In the genomic region with DNA sequence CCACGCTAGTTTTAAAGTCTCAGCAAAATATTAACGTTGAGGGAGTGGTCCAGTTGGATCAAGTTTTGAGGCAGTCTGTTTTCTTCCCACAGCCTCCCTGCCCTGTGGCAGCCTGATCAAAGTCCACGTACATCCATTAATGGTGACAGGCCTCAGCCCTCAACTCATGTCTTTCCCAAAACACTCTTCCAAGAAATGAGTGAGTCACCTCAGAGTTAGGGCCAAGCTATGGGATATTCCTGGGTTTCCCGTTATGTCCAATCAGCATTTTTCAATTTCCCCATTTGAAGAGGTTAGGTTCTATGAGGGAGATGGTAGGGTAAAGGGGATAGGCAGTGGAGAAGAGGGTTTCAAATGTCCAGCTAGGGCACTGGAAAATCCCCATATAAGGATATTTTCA, we compare ENCODE assay signal across 32 cellular contexts. TPM values are rescaled to one million over a fixed set of nuclear protein-coding genes. Genes with fewer than 3 reads are reported as not detected.
DNase-seq lines count a peak whose midpoint lies in the region; ATAC-seq, FAIRE-seq and TF ChIP-seq lines count a peak whose summit lies in the region.
"Had no signal": no experiment of that assay in that cellular context is flagged by ENCODE, and none has a peak within 500 bp of the region (broad histone marks: within the 10 kb centered on the region; RNA-seq: fewer than 3 reads in every experiment).

No MANE protein-coding gene starts in this region.

- intact Hi-C loops in HepG2 (cut with micrococcal nuclease; ENCODE audit: unreplicated experiment) = no loop called here
- intact Hi-C loops in right lobe of liver (cut with DNase I) = no loop called here
- intact Hi-C loops in K562 (cut with micrococcal nuclease) = no loop called here
- intact Hi-C loops in PC-9 (cut with micrococcal nuclease; ENCODE audit: unreplicated experiment) = no loop called here
- intact Hi-C loops in Right ventricle myocardium inferior (cut with DNase I) = no loop called here

- POLR2A ChIA-PET in HepG2 (lab: Yijun Ruan, JAX) = no interaction called here
- POLR2A ChIA-PET in K562 (lab: Yijun Ruan, JAX) = interaction anchor here (0.6 to 0.8 kb wide), 2 partner anchors 10 to 16 kb away, joined by 3 read pairs; no protein-coding TSS in a partner anchor
- POLR2A ChIA-PET in PC-9 (lab: Charles Lee; ENCODE audit: unreplicated experiment) = no interaction called here
- POLR2A ChIA-PET in activated CD4-positive, alpha-beta memory T cell treated with anti-CD3 and anti-CD28 coated beads, Interleukin-2, amount 10 ng/mL, durations not matched to agents 7 days and 5 days (lab: Charles Lee) = no interaction called here

- no peak overlapping the region for H3K4me3 Mint-ChIP-seq in activated CD4-positive, alpha-beta memory T cell treated with anti-CD3 and anti-CD28 coated beads, Interleukin-2, amount 10 ng/mL, durations not matched to agents 7 days and 5 days
- H3K4me3 Mint-ChIP-seq: activated CD8-positive, alpha-beta T cell treated with anti-CD3 and anti-CD28 coated beads for 36 hours; activated naive CD8-positive, alpha-beta T cell treated with anti-CD3 and anti-CD28 coated beads, Interleukin-2, amount 10 ng/mL, durations not matched to agents 7 days and 5 days; CD8-positive, alpha-beta T cell; H9; immature natural killer cell; T-helper 1 cell treated with Interleukin-12 subunit alpha and Interleukin-12 subunit beta and Interleukin-4 antibody, amounts not matched to agents 30 μg/mL and 1 μg/mL, for 36 hours had no signal

- no peak for ATAC-seq in HepG2
- ATAC-seq in right lobe of liver = no peak
- ATAC-seq in K562 = no peak
- ATAC-seq in GM21576 (IDR thresholded peaks at IDR 0.05; ENCODE audit: unreplicated experiment) = no peak
- ATAC-seq in Right ventricle myocardium inferior = no peak
- ATAC-seq: activated CD8-positive, alpha-beta T cell treated with anti-CD3 and anti-CD28 coated beads for 36 hours; CD8-positive, alpha-beta T cell; gastrocnemius medialis; left lobe of liver had no signal

- TF ChIP-seq CTCF in HepG2 (CRISPR knock-in tag; IDR thresholded peaks at IDR 0.05) (no peak), right lobe of liver (IDR thresholded peaks at IDR 0.05) (no peak), K562 (IDR thresholded peaks at IDR 0.05 in 2 of 3, conservative IDR thresholded peaks at IDR 0.05 in 1 of 3; ENCODE audit: insufficient read depth in 2 of 3, low read depth in 1 of 3, low read length in 3 of 3) (no peak), hepatocyte (IDR thresholded peaks at IDR 0.05; ENCODE audit: poor library complexity) (no peak), PC-9 (conservative IDR thresholded peaks at IDR 0.05) (no peak)

- no peaks in the 10 kb centered on the region for H3K4me1 ChIP-seq in HepG2 (ENCODE audit: insufficient read depth, low read length)
- H3K4me1 ChIP-seq in right lobe of liver = no peaks in the 10 kb centered on the region
- no peaks in the 10 kb centered on the region for H3K4me1 ChIP-seq in K562 (replicated peaks in 1 of 2; ENCODE audit: control insufficient read depth in 2 of 2, insufficient read depth in 2 of 2, low read length in 2 of 2)
- H3K4me1 ChIP-seq in hepatocyte (ENCODE audit: insufficient read depth) = no peaks in the 10 kb centered on the region
- H3K4me1 ChIP-seq in PC-9 (replicated peaks; ENCODE audit: insufficient read depth) = no peaks in the 10 kb centered on the region
- H3K4me1 ChIP-seq: gastrocnemius medialis, prostate gland had no signal

- WGBS in HepG2 (ENCODE audit: low lambda C conversion rate) = 5% methylated on average over 2 of the region's 4 CpGs
- 56% methylated on average over 4 of the region's 4 CpGs for WGBS in right lobe of liver (ENCODE audit: insufficient coverage, low coverage, low lambda C conversion rate, missing lambda C conversion rate)
- WGBS in K562 (ENCODE audit: insufficient coverage, low coverage, missing lambda C conversion rate) = 3% methylated on average over 4 of the region's 4 CpGs
- 64% methylated on average over 4 of the region's 4 CpGs for WGBS in hepatocyte (ENCODE audit: low lambda C conversion rate, missing lambda C conversion rate)

- H3K9me2 ChIP-seq in hepatocyte (replicated peaks; ENCODE audit: insufficient read depth) = no peaks in the 10 kb centered on the region
- H3K9me2 ChIP-seq in PC-9 (ENCODE audit: insufficient read depth) = no peaks in the 10 kb centered on the region

- TF ChIP-seq POLR2A in HepG2 (IDR thresholded peaks at IDR 0.05; ENCODE audit: insufficient read depth in 1 of 2, low read depth in 2 of 2, low read length in 2 of 2) (no peak), right lobe of liver (IDR thresholded peaks at IDR 0.05) (no peak), K562 (conservative IDR thresholded peaks at IDR 0.05) (no peak)

- H3K27me3 Mint-ChIP-seq in activated CD4-positive, alpha-beta memory T cell treated with anti-CD3 and anti-CD28 coated beads, Interleukin-2, amount 10 ng/mL, durations not matched to agents 7 days and 5 days = peaks cover 7% of the 10 kb centered on the region
- H3K27me3 Mint-ChIP-seq: activated naive CD8-positive, alpha-beta T cell treated with anti-CD3 and anti-CD28 coated beads, Interleukin-2, amount 10 ng/mL, durations not matched to agents 7 days and 5 days had no signal

- CTCF ChIA-PET in HepG2 (lab: Yijun Ruan, JAX; ENCODE audit: low intra/inter-chr PET ratio, low total read pairs) = no interaction called here
- CTCF ChIA-PET in K562 (lab: Yijun Ruan, JAX; ENCODE audit: low intra/inter-chr PET ratio) = no interaction called here
- CTCF ChIA-PET in PC-9 (lab: Charles Lee) = interaction anchor here (0.6 kb wide), 1 partner anchor 786 kb away, joined by 4 read pairs; no protein-coding TSS in a partner anchor
- CTCF ChIA-PET in activated CD4-positive, alpha-beta memory T cell treated with anti-CD3 and anti-CD28 coated beads, Interleukin-2, amount 10 ng/mL, durations not matched to agents 7 days and 5 days (lab: Charles Lee) = interaction anchor here (1.5 kb wide), 1 partner anchor 38 kb away, joined by 3 read pairs; no protein-coding TSS in a partner anchor

- TF ChIP-seq RAD21 in HepG2 (CRISPR knock-in tag; IDR thresholded peaks at IDR 0.05) = no peak
- no peak for TF ChIP-seq RAD21 in K562 (CRISPR knock-in tag; conservative IDR thresholded peaks at IDR 0.05 in 1 of 2, IDR thresholded peaks at IDR 0.05 in 1 of 2)

- H3K9me1 ChIP-seq in K562 (ENCODE audit: control insufficient read depth, insufficient read depth, low read length) = no peaks in the 10 kb centered on the region

- H4K20me1 ChIP-seq in HepG2 (ENCODE audit: insufficient read depth, low read length) = no peaks in the 10 kb centered on the region
- H4K20me1 ChIP-seq in K562 (replicated peaks; ENCODE audit: control insufficient read depth, insufficient read depth, low read length) = no peaks in the 10 kb centered on the region
- H4K20me1 ChIP-seq in hepatocyte (ENCODE audit: insufficient read depth, poor library complexity, severe bottlenecking) = no peaks in the 10 kb centered on the region
- no peaks in the 10 kb centered on the region for H4K20me1 ChIP-seq in PC-9 (ENCODE audit: insufficient read depth)

- FAIRE-seq in HepG2 (lab: Jason Lieb, UNC) = no peak
- no peak for FAIRE-seq in K562 (lab: Jason Lieb, UNC)

- TF ChIP-seq EP300 in HepG2 (IDR thresholded peaks at IDR 0.05; ENCODE audit: low read depth in 2 of 2, low read length in 2 of 2) (no peak), HepG2 (CRISPR knock-in tag; IDR thresholded peaks at IDR 0.05; ENCODE audit: borderline replicate concordance) (no peak), K562 (IDR thresholded peaks at IDR 0.05; ENCODE audit: low read length) (no peak)

- DNase-seq in HepG2 (ENCODE audit: low spot score) (no peak), right lobe of liver (no peak), K562 (ENCODE audit: extremely low read depth in 1 of 4, low spot score in 3 of 4) (no peak), hepatocyte (ENCODE audit: low spot score) (no peak), PC-9 (no peak), Right ventricle myocardium inferior (ENCODE audit: missing footprints) (no peak)
- no peak for DNase-seq in activated CD4-positive, alpha-beta memory T cell treated with anti-CD3 and anti-CD28 coated beads, Interleukin-2, amount 10 ng/mL, durations not matched to agents 7 days and 5 days
- DNase-seq: 8988T; activated CD4-positive, CD25-positive, alpha-beta regulatory T cell treated with anti-CD3 and anti-CD28 coated beads, Interleukin-2, amount 50 U/mL, for 72 hours; activated CD8-positive, alpha-beta T cell treated with anti-CD3 and anti-CD28 coated beads for 36 hours; activated naive CD8-positive, alpha-beta T cell treated with anti-CD3 and anti-CD28 coated beads, Interleukin-2, amount 10 ng/mL, durations not matched to agents 7 days and 5 days; brain microvascular endothelial cell; CD8-positive, alpha-beta T cell; DMS 273 treated with DMSO at 0.1 percent for 48 hours; gastrocnemius medialis; H9; hypothalamus; immature natural killer cell; mesendoderm; MM.1S; NCI-H1417; NCI-H345; NCI-H774; stimulated activated naive CD4-positive, alpha-beta T cell had no signal

- in situ Hi-C loops in HepG2 (cut with HindIII; ENCODE audit: extremely low pct_ligation_motif_present, low pct_unique_long_range_greater_than_20kb) = no loop called here
- in situ Hi-C loops in K562 (cut with MboI) = no loop called here

- H3K4me1 Mint-ChIP-seq in activated CD4-positive, alpha-beta memory T cell treated with anti-CD3 and anti-CD28 coated beads, Interleukin-2, amount 10 ng/mL, durations not matched to agents 7 days and 5 days = no peaks in the 10 kb centered on the region
- H3K4me1 Mint-ChIP-seq: activated naive CD8-positive, alpha-beta T cell treated with anti-CD3 and anti-CD28 coated beads, Interleukin-2, amount 10 ng/mL, durations not matched to agents 7 days and 5 days; immature natural killer cell had no signal

- H3K9ac ChIP-seq in HepG2 (ENCODE audit: insufficient read depth, low read depth, low read length) (no peak overlapping the region), K562 (ENCODE audit: insufficient read depth in 1 of 2, low read depth in 2 of 2, low read length in 2 of 2) (no peak overlapping the region)

- no peaks in the 10 kb centered on the region for H3K9me3 Mint-ChIP-seq in activated CD4-positive, alpha-beta memory T cell treated with anti-CD3 and anti-CD28 coated beads, Interleukin-2, amount 10 ng/mL, durations not matched to agents 7 days and 5 days
- H3K9me3 Mint-ChIP-seq: activated CD8-positive, alpha-beta T cell treated with anti-CD3 and anti-CD28 coated beads for 36 hours; activated naive CD8-positive, alpha-beta T cell treated with anti-CD3 and anti-CD28 coated beads, Interleukin-2, amount 10 ng/mL, durations not matched to agents 7 days and 5 days; CD8-positive, alpha-beta T cell; immature natural killer cell; T-helper 1 cell treated with Interleukin-12 subunit alpha and Interleukin-12 subunit beta and Interleukin-4 antibody, amounts not matched to agents 30 μg/mL and 1 μg/mL, for 36 hours had no signal

- H3K27me3 ChIP-seq in HepG2 (ENCODE audit: control insufficient read depth in 1 of 2, insufficient read depth in 2 of 2, low read length in 2 of 2) (no peaks in the 10 kb centered on the region), right lobe of liver (peaks cover 0 to 6% of the 10 kb centered on the region in 2 donors), K562 (ENCODE audit: control insufficient read depth in 2 of 2, insufficient read depth in 2 of 2, low read length in 2 of 2) (peaks cover 0 to 5% of the 10 kb centered on the region in 2 experiments; a peak in 1 of 5 replicates), hepatocyte (no peaks in the 10 kb centered on the region), PC-9 (ENCODE audit: insufficient read depth, low read depth) (no peaks in the 10 kb centered on the region)
- H3K27me3 ChIP-seq: brain microvascular endothelial cell, neutrophil had no signal

- no peak overlapping the region for H3K27ac ChIP-seq in HepG2 (ENCODE audit: extremely low read length, insufficient read depth, low read length)
- no peak overlapping the region for H3K27ac ChIP-seq in right lobe of liver
- H3K27ac ChIP-seq in K562 (ENCODE audit: extremely low read depth, low read depth, low read length) = no peak overlapping the region
- H3K27ac ChIP-seq in hepatocyte = peak overlapping the region; percentile 17
- no peak overlapping the region for H3K27ac ChIP-seq in PC-9
- H3K27ac ChIP-seq: brain microvascular endothelial cell, gastrocnemius medialis, neutrophil, prostate gland, RWPE1, SK-N-MC had no signal

- no peaks in the 10 kb centered on the region for H3F3A ChIP-seq in PC-9 (ENCODE audit: insufficient read depth, low read depth)

- H3K4me2 ChIP-seq in HepG2 (ENCODE audit: low read depth, low read length) = no peak overlapping the region
- H3K4me2 ChIP-seq in K562 (ENCODE audit: insufficient read depth, low read length) = no peak overlapping the region
- H3K4me2 ChIP-seq in hepatocyte = no peak overlapping the region
- no peak overlapping the region for H3K4me2 ChIP-seq in PC-9

- no peaks in the 10 kb centered on the region for H3K36me3 Mint-ChIP-seq in activated CD4-positive, alpha-beta memory T cell treated with anti-CD3 and anti-CD28 coated beads, Interleukin-2, amount 10 ng/mL, durations not matched to agents 7 days and 5 days (ENCODE audit: low read depth)
- H3K36me3 Mint-ChIP-seq: CD8-positive, alpha-beta T cell; immature natural killer cell had no signal

- H3K4me3 ChIP-seq in HepG2 (replicated peaks in 1 of 3; ENCODE audit: insufficient read depth in 1 of 3, low read depth in 2 of 3, low read length in 3 of 3) = no peak overlapping the region
- no peak overlapping the region for H3K4me3 ChIP-seq in right lobe of liver
- no peak overlapping the region for H3K4me3 ChIP-seq in K562
- H3K4me3 ChIP-seq in hepatocyte = no peak overlapping the region
- H3K4me3 ChIP-seq in PC-9 = no peak overlapping the region
- H3K4me3 ChIP-seq: gastrocnemius medialis, prostate gland, SK-N-MC had no signal

- H3K9me3 ChIP-seq in HepG2 (ENCODE audit: low read length) (no peaks in the 10 kb centered on the region), right lobe of liver (no peaks in the 10 kb centered on the region), K562 (replicated peaks; ENCODE audit: control insufficient read depth, insufficient read depth, low read depth, low read length) (no peaks in the 10 kb centered on the region), hepatocyte (ENCODE audit: low read depth) (no peaks in the 10 kb centered on the region), PC-9 (ENCODE audit: insufficient read depth, low read depth) (no peaks in the 10 kb centered on the region)
- H3K9me3 ChIP-seq: gastrocnemius medialis, neutrophil, prostate gland had no signal

- no peak overlapping the region for H3K27ac Mint-ChIP-seq in activated CD4-positive, alpha-beta memory T cell treated with anti-CD3 and anti-CD28 coated beads, Interleukin-2, amount 10 ng/mL, durations not matched to agents 7 days and 5 days
- H3K27ac Mint-ChIP-seq: activated CD8-positive, alpha-beta T cell treated with anti-CD3 and anti-CD28 coated beads for 36 hours; activated naive CD8-positive, alpha-beta T cell treated with anti-CD3 and anti-CD28 coated beads, Interleukin-2, amount 10 ng/mL, durations not matched to agents 7 days and 5 days; CD8-positive, alpha-beta T cell; H9; immature natural killer cell; T-helper 1 cell treated with Interleukin-12 subunit alpha and Interleukin-12 subunit beta and Interleukin-4 antibody, amounts not matched to agents 30 μg/mL and 1 μg/mL, for 36 hours had no signal

- no peaks in the 10 kb centered on the region for H3K36me3 ChIP-seq in HepG2 (replicated peaks in 1 of 2; ENCODE audit: control insufficient read depth in 1 of 2, insufficient read depth in 2 of 2, low read length in 2 of 2)
- H3K36me3 ChIP-seq in right lobe of liver = no peaks in the 10 kb centered on the region
- no peaks in the 10 kb centered on the region for H3K36me3 ChIP-seq in K562 (ENCODE audit: control insufficient read depth, insufficient read depth, low read length)
- H3K36me3 ChIP-seq in hepatocyte (replicated peaks; ENCODE audit: insufficient read depth, low read depth) = no peaks in the 10 kb centered on the region
- no peaks in the 10 kb centered on the region for H3K36me3 ChIP-seq in PC-9 (ENCODE audit: low read depth)
- H3K36me3 ChIP-seq: brain microvascular endothelial cell, gastrocnemius medialis, neutrophil, prostate gland had no signal

- no peaks in the 10 kb centered on the region for H3K79me2 ChIP-seq in HepG2 (ENCODE audit: insufficient read depth, low read length)
- no peaks in the 10 kb centered on the region for H3K79me2 ChIP-seq in K562 (ENCODE audit: control insufficient read depth, insufficient read depth, low read length)
- no peaks in the 10 kb centered on the region for H3K79me2 ChIP-seq in hepatocyte
- H3K79me2 ChIP-seq in PC-9 (ENCODE audit: low read depth) = no peaks in the 10 kb centered on the region

- BruUV-seq in HepG2 (replicated peaks; lab: Mats Ljungman, UMichigan) = no TSS peak
- BruUV-seq in K562 (replicated peaks; lab: Mats Ljungman, UMichigan) = no TSS peak
- no TSS peak for BruUV-seq in PC-9 (replicated peaks; lab: Mats Ljungman, UMichigan)

- H2AFZ ChIP-seq in HepG2 (ENCODE audit: low read length) = no peak overlapping the region
- H2AFZ ChIP-seq in K562 (ENCODE audit: low read depth, low read length) = no peak overlapping the region
- H2AFZ ChIP-seq in hepatocyte = no peak overlapping the region
- no peak overlapping the region for H2AFZ ChIP-seq in PC-9

RNA-seq across cellular contexts. Expression of a gene that starts 28.5 kb away (rescaled TPM):
- total RNA-seq in HepG2 (2016; rRNA removed; fragmentation: Illumina TruSeq; extraction: Trizol) = not detected in 2 replicates
- not detected in 2 replicates for total RNA-seq in HepG2 (2016; cell fraction: cytosol; rRNA removed; fragmentation: Illumina TruSeq; extraction: Trizol; ENCODE audit: low read depth)
- total RNA-seq in HepG2 (2016; cell fraction: insoluble cytoplasmic fraction; rRNA removed; fragmentation: Illumina TruSeq; extraction: Trizol) = not detected in 2 replicates
- total RNA-seq in HepG2 (2016; cell fraction: membrane; rRNA removed; fragmentation: Illumina TruSeq; extraction: Trizol) = not detected in 2 replicates
- total RNA-seq in HepG2 (2016; cell fraction: nucleus; rRNA removed; fragmentation: Illumina TruSeq; extraction: Trizol) = not detected in 2 replicates
- polyA plus RNA-seq in HepG2 (2011; rRNA removed) = not detected in 2 replicates
- polyA plus RNA-seq in HepG2 (2011; cell fraction: cytosol; rRNA removed) = not detected in 2 replicates
- polyA plus RNA-seq in HepG2 (2011; cell fraction: nucleus; rRNA removed) = not detected in 2 replicates
- not detected in 2 replicates for polyA plus RNA-seq in HepG2 (2012)
- not detected in 2 replicates for polyA plus RNA-seq in HepG2 (2016; cell fraction: cytosol; fragmentation: Illumina TruSeq; extraction: Trizol; ENCODE audit: low read depth)
- not detected in 2 replicates for polyA plus RNA-seq in HepG2 (2016; cell fraction: insoluble cytoplasmic fraction; fragmentation: Illumina TruSeq; extraction: Trizol; ENCODE audit: low read depth)
- not detected in 2 replicates for polyA plus RNA-seq in HepG2 (2016; cell fraction: membrane; fragmentation: Illumina TruSeq; extraction: Trizol; ENCODE audit: low read depth)
- not detected in 2 replicates for polyA plus RNA-seq in HepG2 (2016; cell fraction: nucleus; fragmentation: Illumina TruSeq; extraction: Trizol; ENCODE audit: insufficient read depth, low read depth)
- not detected in 2 replicates for polyA minus RNA-seq in HepG2 (2011; rRNA and poly(A)+ RNA removed; ENCODE audit: low replicate concordance)
- polyA minus RNA-seq in HepG2 (2011; cell fraction: cytosol; rRNA and poly(A)+ RNA removed) = not detected in 2 replicates
- polyA minus RNA-seq in HepG2 (2011; cell fraction: nucleus; rRNA and poly(A)+ RNA removed) = not detected in 2 replicates
- total RNA-seq in right lobe of liver = not detected
- total RNA-seq in K562 (2011; cell fraction: chromatin; rRNA removed; ENCODE audit: low replicate concordance) = not detected in 2 replicates
- total RNA-seq in K562 (2011; cell fraction: nucleolus; rRNA removed) = not detected in 2 replicates
- total RNA-seq in K562 (2011; cell fraction: nucleoplasm; rRNA removed) = not detected in 2 replicates
- total RNA-seq in K562 (2014; rRNA removed) = not detected in 2 replicates
- not detected in 2 replicates for total RNA-seq in K562 (2014; rRNA removed; fragmentation: Illumina TruSeq; extraction: Trizol)
- total RNA-seq in K562 (2015; rRNA removed; fragmentation: Illumina TruSeq; extraction: Trizol) = not detected in 2 replicates
- not detected in 2 replicates for total RNA-seq in K562 (2021)
- not detected in 2 replicates for polyA plus RNA-seq in K562 (2011; rRNA removed)
- not detected in 2 replicates for polyA plus RNA-seq in K562 (2011; cell fraction: cytosol; rRNA removed)
- not detected in 2 replicates for polyA plus RNA-seq in K562 (2011; cell fraction: nucleus; rRNA removed)
- 0.03 and 0.10 TPM in 2 replicates for polyA plus RNA-seq in K562 (2012)
- polyA plus RNA-seq in K562 (2014; fragmentation: Illumina TruSeq; extraction: Trizol) = not detected in 2 replicates
- under 1 TPM in 1 of 2 experiments, not detected in 1; 0.01 TPM for polyA plus RNA-seq in K562 (2014; fragmentation: Nextera tagmentation; extraction: Ambion mirVana)
- not detected in 2 replicates for polyA plus RNA-seq in K562 (2014; rRNA removed)
- not detected in 2 replicates for polyA minus RNA-seq in K562 (2011; rRNA and poly(A)+ RNA removed)
- polyA minus RNA-seq in K562 (2011; cell fraction: cytosol; rRNA and poly(A)+ RNA removed) = not detected in 2 replicates
- polyA minus RNA-seq in K562 (2011; cell fraction: nucleus; rRNA and poly(A)+ RNA removed) = not detected in 2 replicates
- 115 and 116 TPM in 2 replicates for total RNA-seq in hepatocyte
- 131 and 144 TPM in 2 replicates for polyA plus RNA-seq in hepatocyte
- not detected in 2 replicates for total RNA-seq in PC-9 (2021)
- total RNA-seq in activated CD4-positive, alpha-beta memory T cell treated with anti-CD3 and anti-CD28 coated beads, Interleukin-2, amount 10 ng/mL, durations not matched to agents 7 days and 5 days = 1 to 10 TPM; 3.3 to 3.8 TPM
- total RNA-seq in Right ventricle myocardium inferior = not detected
- total RNA-seq: CD8-positive, alpha-beta T cell; chondrocyte; left lobe of liver had no signal
- polyA plus RNA-seq: immature natural killer cell had no signal

RNA-seq across cellular contexts. Expression of a gene that starts 55.0 kb away (rescaled TPM):
- total RNA-seq in HepG2 (2016; rRNA removed; fragmentation: Illumina TruSeq; extraction: Trizol) (0.97 and 1.5 TPM in 2 replicates), right lobe of liver (1 to 10 TPM; 3.4 to 4.8 (median 4.1) TPM), K562 (2014; rRNA removed) (0.98 and 1.2 TPM in 2 replicates), K562 (2014; rRNA removed; fragmentation: Illumina TruSeq; extraction: Trizol) (2.2 and 2.4 TPM in 2 replicates), K562 (2015; rRNA removed; fragmentation: Illumina TruSeq; extraction: Trizol) (2.0 and 2.2 TPM in 2 replicates), K562 (2021) (1.5 and 1.9 TPM in 2 replicates), hepatocyte (5.4 and 5.5 TPM in 2 replicates), PC-9 (2021) (0.96 and 1.2 TPM in 2 replicates), Right ventricle myocardium inferior (6.4 TPM)
- total RNA-seq in HepG2 (2016; cell fraction: cytosol; rRNA removed; fragmentation: Illumina TruSeq; extraction: Trizol; ENCODE audit: low read depth) = 1.1 and 1.8 TPM in 2 replicates
- 1.3 TPM in 2 replicates for total RNA-seq in HepG2 (2016; cell fraction: insoluble cytoplasmic fraction; rRNA removed; fragmentation: Illumina TruSeq; extraction: Trizol)
- total RNA-seq in HepG2 (2016; cell fraction: membrane; rRNA removed; fragmentation: Illumina TruSeq; extraction: Trizol) = 1.4 and 1.6 TPM in 2 replicates
- 0.81 and 1.1 TPM in 2 replicates for total RNA-seq in HepG2 (2016; cell fraction: nucleus; rRNA removed; fragmentation: Illumina TruSeq; extraction: Trizol)
- polyA plus RNA-seq in HepG2 (2011; rRNA removed) (0.51 and 0.61 TPM in 2 replicates), K562 (2011; rRNA removed) (2.5 and 2.8 TPM in 2 replicates), K562 (2014; fragmentation: Illumina TruSeq; extraction: Trizol) (1.7 and 2.0 TPM in 2 replicates), K562 (2014; fragmentation: Nextera tagmentation; extraction: Ambion mirVana) (1 to 10 TPM; 2.0 to 2.3 TPM), K562 (2014; rRNA removed) (1.6 and 1.7 TPM in 2 replicates), hepatocyte (1.8 and 2.0 TPM in 2 replicates)
- polyA plus RNA-seq in HepG2 (2011; cell fraction: cytosol; rRNA removed) = 0.17 and 0.24 TPM in 2 replicates
- 0.48 and 0.66 TPM in 2 replicates for polyA plus RNA-seq in HepG2 (2011; cell fraction: nucleus; rRNA removed)
- 0.45 and 0.56 TPM in 2 replicates for polyA plus RNA-seq in HepG2 (2012)
- polyA plus RNA-seq in HepG2 (2016; cell fraction: cytosol; fragmentation: Illumina TruSeq; extraction: Trizol; ENCODE audit: low read depth) = 0.11 and 0.14 TPM in 2 replicates
- 0.73 and 0.97 TPM in 2 replicates for polyA plus RNA-seq in HepG2 (2016; cell fraction: insoluble cytoplasmic fraction; fragmentation: Illumina TruSeq; extraction: Trizol; ENCODE audit: low read depth)
- 0.19 and 0.39 TPM in 2 replicates for polyA plus RNA-seq in HepG2 (2016; cell fraction: membrane; fragmentation: Illumina TruSeq; extraction: Trizol; ENCODE audit: low read depth)
- 0.93 and 2.3 TPM in 2 replicates for polyA plus RNA-seq in HepG2 (2016; cell fraction: nucleus; fragmentation: Illumina TruSeq; extraction: Trizol; ENCODE audit: insufficient read depth, low read depth)
- 2.2 TPM in 1 of 2 replicates, not detected in the other for polyA minus RNA-seq in HepG2 (2011; rRNA and poly(A)+ RNA removed; ENCODE audit: low replicate concordance)
- 0.26 and 0.49 TPM in 2 replicates for polyA minus RNA-seq in HepG2 (2011; cell fraction: cytosol; rRNA and poly(A)+ RNA removed)
- 0.77 and 2.2 TPM in 2 replicates for polyA minus RNA-seq in HepG2 (2011; cell fraction: nucleus; rRNA and poly(A)+ RNA removed)
- total RNA-seq in K562 (2011; cell fraction: chromatin; rRNA removed; ENCODE audit: low replicate concordance) = 3.6 and 6.2 TPM in 2 replicates
- 2.2 and 2.9 TPM in 2 replicates for total RNA-seq in K562 (2011; cell fraction: nucleolus; rRNA removed)
- 3.7 and 5.6 TPM in 2 replicates for total RNA-seq in K562 (2011; cell fraction: nucleoplasm; rRNA removed)
- 0.48 and 0.88 TPM in 2 replicates for polyA plus RNA-seq in K562 (2011; cell fraction: cytosol; rRNA removed)
- 1.5 and 3.1 TPM in 2 replicates for polyA plus RNA-seq in K562 (2011; cell fraction: nucleus; rRNA removed)
- polyA plus RNA-seq in K562 (2012) = 0.91 and 1.6 TPM in 2 replicates
- 3.5 and 7.0 TPM in 2 replicates for polyA minus RNA-seq in K562 (2011; rRNA and poly(A)+ RNA removed)
- polyA minus RNA-seq in K562 (2011; cell fraction: cytosol; rRNA and poly(A)+ RNA removed) = 0.91 and 1.0 TPM in 2 replicates
- 0.94 and 4.8 TPM in 2 replicates for polyA minus RNA-seq in K562 (2011; cell fraction: nucleus; rRNA and poly(A)+ RNA removed)
- total RNA-seq in activated CD4-positive, alpha-beta memory T cell treated with anti-CD3 and anti-CD28 coated beads, Interleukin-2, amount 10 ng/mL, durations not matched to agents 7 days and 5 days = 1 to 10 TPM; 4.3 to 4.6 TPM

Comparison
In these comparisons a context has a peak if more than half of its experiments do, and no peak if none do; other contexts are left out.
1. RNA of a gene that starts 28.5 kb away (total RNA-seq): 115 to 116 TPM in hepatocyte; 3.3 to 3.8 TPM in activated CD4-positive, alpha-beta memory T cell treated with anti-CD3 and anti-CD28 coated beads, Interleukin-2, amount 10 ng/mL, durations not matched to agents 7 days and 5 days, not detected in HepG2, not detected in right lobe of liver, not detected in K562, not detected in PC-9 and not detected in Right ventricle myocardium inferior (single experiment); every median in the first group is over 10 times any median in the second.
2. CTCF ChIA-PET loops: an anchor here in PC-9 (0.6 kb wide) and activated CD4-positive, alpha-beta memory T cell treated with anti-CD3 and anti-CD28 coated beads, Interleukin-2, amount 10 ng/mL, durations not matched to agents 7 days and 5 days (1.5 kb wide); none called in HepG2 and K562.